In genomic region chr9:121074370-121075250, GRCh38 we compare ENCODE assay signal across 8 cellular contexts. TPM values are rescaled to one million over a fixed set of nuclear protein-coding genes. Genes with fewer than 3 reads are reported as not detected.
DNase-seq lines count a peak whose midpoint lies in the region; ATAC-seq and TF ChIP-seq lines count a peak whose summit lies in the region.

Gene CNTRL (plus strand): TSS chr9:121074955. CDS start chr9:121088327, 13,372 bp downstream.

- peak within 1 kb of the TSS; percentile 97 for H2AFZ ChIP-seq in osteoblast (ENCODE audit: low read length)

- H3K27ac ChIP-seq in osteoblast (ENCODE audit: low read depth, low read length) (peak within 1 kb of the TSS; percentile 91), temporal lobe (ENCODE audit: low read depth, low read length) (peak within 1 kb of the TSS; percentile 78)

- H3K36me3 Mint-ChIP-seq in activated naive CD4-positive, alpha-beta T cell treated with anti-CD3 and anti-CD28 coated beads, Interleukin-2, amount 50 U/mL, for 24 hours = no peaks in the 10 kb centered on the region

- peaks cover 27% of the 10 kb centered on the region for H3K4me1 ChIP-seq in osteoblast (ENCODE audit: insufficient read depth, low read length)

- H3K79me2 ChIP-seq in osteoblast (ENCODE audit: insufficient read depth, low read length) = no peaks in the 10 kb centered on the region

- peak within 1 kb of the TSS; percentile 96 for H3K4me3 ChIP-seq in osteoblast (ENCODE audit: insufficient read depth, low read length)

- H4K20me1 ChIP-seq in osteoblast (ENCODE audit: insufficient read depth, low read length) = no peaks in the 10 kb centered on the region

- H3K4me3 Mint-ChIP-seq in activated naive CD4-positive, alpha-beta T cell treated with anti-CD3 and anti-CD28 coated beads, Interleukin-2, amount 50 U/mL, for 24 hours = peak within 1 kb of the TSS; percentile 99

- H3K27me3 Mint-ChIP-seq in activated naive CD4-positive, alpha-beta T cell treated with anti-CD3 and anti-CD28 coated beads, Interleukin-2, amount 50 U/mL, for 24 hours = no peaks in the 10 kb centered on the region

- no peaks in the 10 kb centered on the region for H3K27me3 ChIP-seq in osteoblast (ENCODE audit: insufficient read depth, low read length)

- peak; percentile 82 for DNase-seq in GM10266 (ENCODE audit: extremely low spot score)
- peak; percentile 93 for DNase-seq in NCI-H1105 treated with DMSO at 0.1 percent for 48 hours (lab: John Stamatoyannopoulos, UW)
- DNase-seq in SKM-1 (lab: John Stamatoyannopoulos, UW; ENCODE audit: unreplicated experiment) = peak; percentile 92
- peak; percentile 82 for DNase-seq in globus pallidus (ENCODE audit: low spot score)
- peak; percentile 95 for DNase-seq in osteoblast (ENCODE audit: insufficient read length, low spot score, missing footprints)

- peaks cover 62% of the 10 kb centered on the region for H3K4me1 Mint-ChIP-seq in activated naive CD4-positive, alpha-beta T cell treated with anti-CD3 and anti-CD28 coated beads, Interleukin-2, amount 50 U/mL, for 24 hours

- no peaks in the 10 kb centered on the region for H3K36me3 ChIP-seq in osteoblast (ENCODE audit: insufficient read depth, low read length)

- peak; percentile 80 for ATAC-seq in HG02642 (IDR thresholded peaks at IDR 0.05; ENCODE audit: poor library complexity, unreplicated experiment)

- H3K4me2 ChIP-seq in osteoblast (ENCODE audit: insufficient read depth, low read length) = peak within 1 kb of the TSS; percentile 94

- no peaks in the 10 kb centered on the region for H3K9me3 ChIP-seq in osteoblast (ENCODE audit: low read depth, low read length)

- no peaks in the 10 kb centered on the region for H3K9me3 Mint-ChIP-seq in activated naive CD4-positive, alpha-beta T cell treated with anti-CD3 and anti-CD28 coated beads, Interleukin-2, amount 50 U/mL, for 24 hours

- H3K27ac Mint-ChIP-seq in activated naive CD4-positive, alpha-beta T cell treated with anti-CD3 and anti-CD28 coated beads, Interleukin-2, amount 50 U/mL, for 24 hours = peak within 1 kb of the TSS; percentile 98

- no peak for TF ChIP-seq CTCF in GM10266 (IDR thresholded peaks at IDR 0.05; ENCODE audit: control insufficient read depth, insufficient read depth, low read depth, missing control alignments)
- TF ChIP-seq CTCF in osteoblast (IDR thresholded peaks at IDR 0.05; ENCODE audit: extremely low read depth, low read depth, low read length) = no peak

RNA-seq across cellular contexts. Expression of gene CNTRL, which starts in this region (rescaled TPM):
- total RNA-seq in osteoblast = 7.1 and 8.7 TPM in 2 replicates
- total RNA-seq in temporal lobe = 12.0 TPM

Comparison
In these comparisons a context has a peak if more than half of its experiments do, and no peak if none do; other contexts are left out.
1. Peak in every context shown above with its lines: DNase-seq, ATAC-seq, H3K4me3 ChIP-seq and H3K27ac ChIP-seq.